24 cellular contexts compared by ENCODE assay signal in genomic region chr11:126548576-126549272, GRCh38.
"Had no signal": no experiment of that assay in that cellular context is flagged by ENCODE, and none has a peak within 500 bp of the region (broad histone marks: within the 10 kb centered on the region; RNA-seq: fewer than 3 reads in every experiment).

No MANE protein-coding gene starts in this region.

- H3K27ac ChIP-seq: lower lobe of right lung, ovary, prostate gland, right atrium auricular region, tibial artery had no signal

- H3K36me3 ChIP-seq: lower lobe of right lung, ovary, prostate gland, right atrium auricular region, tibial artery had no signal

- H3K9me3 ChIP-seq: lower lobe of right lung, ovary, prostate gland, right atrium auricular region, tibial artery had no signal

- H3K36me3 Mint-ChIP-seq: activated naive CD8-positive, alpha-beta T cell treated with anti-CD3 and anti-CD28 coated beads, Interleukin-2, amount 10 ng/mL, durations not matched to agents 7 days and 5 days; naive B cell had no signal

- H3K9me3 Mint-ChIP-seq: activated naive CD4-positive, alpha-beta T cell treated with anti-CD3 and anti-CD28 coated beads for 36 hours; activated naive CD8-positive, alpha-beta T cell treated with anti-CD3 and anti-CD28 coated beads, Interleukin-2, amount 10 ng/mL, durations not matched to agents 7 days and 5 days; activated T-cell treated with anti-CD3 and anti-CD28 coated beads, Interleukin-2, amount 50 U/mL, for 4 hours; activated T-helper 2 cell treated with anti-CD3 and anti-CD28 coated beads, Interferon-gamma antibody, Interleukin-2, Interleukin-4, amounts not matched to agents 10 μg/mL and 5 μg/mL and 100 μg/mL, durations not matched to agents 14 hours and 24 hours and 36 hours; dendritic cell treated with granulocyte-macrophage colony-stimulating factor and Interleukin-4, amounts not matched to agents 40 ng/mL and 50 ng/mL, for 4 days; neural crest cell had no signal

- H3K27ac Mint-ChIP-seq: activated naive CD4-positive, alpha-beta T cell treated with anti-CD3 and anti-CD28 coated beads for 36 hours; activated naive CD8-positive, alpha-beta T cell treated with anti-CD3 and anti-CD28 coated beads, Interleukin-2, amount 10 ng/mL, durations not matched to agents 7 days and 5 days; activated T-helper 2 cell treated with anti-CD3 and anti-CD28 coated beads, Interferon-gamma antibody, Interleukin-2, Interleukin-4, amounts not matched to agents 10 μg/mL and 5 μg/mL and 100 μg/mL, durations not matched to agents 14 hours and 24 hours and 36 hours; dendritic cell treated with granulocyte-macrophage colony-stimulating factor and Interleukin-4, amounts not matched to agents 40 ng/mL and 50 ng/mL, for 4 days; naive B cell had no signal

- H3K4me1 ChIP-seq: right atrium auricular region had no signal

- H3K4me3 ChIP-seq: lower lobe of right lung, ovary, prostate gland, right atrium auricular region, tibial artery had no signal

- ATAC-seq: activated T-cell treated with anti-CD3 and anti-CD28 coated beads, Interleukin-2, amount 50 U/mL, for 4 hours; left lobe of liver; lower lobe of right lung; stimulated activated naive CD8-positive, alpha-beta T cell treated with anti-CD3 and anti-CD28 coated beads, Interleukin-15, Interleukin-2, amounts not matched to agents 100 U/mL and 50 U/mL, for 24 hours had no signal

- H3K4me3 Mint-ChIP-seq: activated naive CD4-positive, alpha-beta T cell treated with anti-CD3 and anti-CD28 coated beads for 36 hours; activated naive CD8-positive, alpha-beta T cell treated with anti-CD3 and anti-CD28 coated beads, Interleukin-2, amount 10 ng/mL, durations not matched to agents 7 days and 5 days; activated T-cell treated with anti-CD3 and anti-CD28 coated beads, Interleukin-2, amount 50 U/mL, for 4 hours; dendritic cell treated with granulocyte-macrophage colony-stimulating factor and Interleukin-4, amounts not matched to agents 40 ng/mL and 50 ng/mL, for 4 days had no signal

- DNase-seq: activated CD4-positive, alpha-beta T cell treated with anti-CD3 and anti-CD28 coated beads, Interleukin-2, amount 50 U/mL, for 4 hours; activated CD8-positive, alpha-beta memory T cell treated with anti-CD3 and anti-CD28 coated beads, Interleukin-2, amount 50 U/mL, for 48 hours; activated naive CD4-positive, alpha-beta T cell treated with anti-CD3 and anti-CD28 coated beads for 36 hours; activated naive CD8-positive, alpha-beta T cell treated with anti-CD3 and anti-CD28 coated beads, Interleukin-2, amount 10 ng/mL, durations not matched to agents 7 days and 5 days; activated T-cell treated with anti-CD3 and anti-CD28 coated beads, Interleukin-2, amount 50 U/mL, for 4 hours; amniotic stem cell; effector CD8-positive, alpha-beta T cell; erythroblast; foreskin fibroblast; kidney; lower lobe of right lung; mesendoderm; naive B cell; ovary; stimulated activated CD4-positive, alpha-beta T cell treated with anti-CD3 and anti-CD28 coated beads, Interleukin-4, amount 100 ng/mL, for 4 hours; stimulated activated naive CD8-positive, alpha-beta T cell treated with anti-CD3 and anti-CD28 coated beads, Interleukin-15, Interleukin-2, amounts not matched to agents 100 U/mL and 50 U/mL, for 24 hours; T-helper 9 cell; tibial artery had no signal

- H3K4me1 Mint-ChIP-seq: activated naive CD8-positive, alpha-beta T cell treated with anti-CD3 and anti-CD28 coated beads, Interleukin-2, amount 10 ng/mL, durations not matched to agents 7 days and 5 days; naive B cell had no signal

- H3K27me3 ChIP-seq: ovary, right atrium auricular region had no signal
